ENCODE assay signal across 17 cellular contexts in genomic region chr16:65725156-65725845, GRCh38.
DNase-seq lines count a peak whose midpoint lies in the region; ATAC-seq and TF ChIP-seq lines count a peak whose summit lies in the region.
"Had no signal": no experiment of that assay in that cellular context is flagged by ENCODE, and none has a peak within 500 bp of the region (broad histone marks: within the 10 kb centered on the region; RNA-seq: fewer than 3 reads in every experiment).

No MANE protein-coding gene starts in this region.

- H3K4me1 ChIP-seq in right cardiac atrium (ENCODE audit: control insufficient read depth, insufficient read depth, low read length) = no peaks in the 10 kb centered on the region
- peaks cover 0 to 16% of the 10 kb centered on the region in 2 donors for H3K4me1 ChIP-seq in right atrium auricular region
- peaks cover 2 to 5% of the 10 kb centered on the region in 2 experiments; a peak in 2 of 4 replicates for H3K4me1 ChIP-seq in SK-N-SH (ENCODE audit: control insufficient read depth in 1 of 2, insufficient read depth in 2 of 2, low read depth in 1 of 2, low read length in 1 of 2)
- H3K4me1 ChIP-seq in stomach = no peaks in the 10 kb centered on the region
- H3K4me1 ChIP-seq: parathyroid adenoma had no signal

- H3K36me3 ChIP-seq in right atrium auricular region (no peaks in the 10 kb centered on the region), SK-N-SH (replicated peaks in 1 of 2; ENCODE audit: control insufficient read depth in 1 of 2, insufficient read depth in 2 of 2, low read length in 1 of 2) (no peaks in the 10 kb centered on the region), stomach (no peaks in the 10 kb centered on the region)
- H3K36me3 ChIP-seq: esophagus squamous epithelium, WERI-Rb-1 had no signal

- peak; percentile 43 to 85 for ATAC-seq in right cardiac atrium
- no peak for ATAC-seq in GM21723 (IDR thresholded peaks at IDR 0.05; ENCODE audit: unreplicated experiment)

- H3K4me3 ChIP-seq in right cardiac atrium (ENCODE audit: low read length) (no peak overlapping the region), right atrium auricular region (no peak overlapping the region), SK-N-SH (ENCODE audit: low read depth in 2 of 2, low read length in 1 of 2) (no peak overlapping the region), fibroblast of pulmonary artery (replicated peaks; ENCODE audit: low read depth, low read length) (no peak overlapping the region), stomach (no peak overlapping the region)
- H3K4me3 ChIP-seq: esophagus squamous epithelium had no signal

- TF ChIP-seq CTCF in right atrium auricular region (IDR thresholded peaks at IDR 0.05) (no peak), SK-N-SH (IDR thresholded peaks at IDR 0.05) (no peak), fibroblast of pulmonary artery (IDR thresholded peaks at IDR 0.05; ENCODE audit: low read length, missing control alignments) (no peak), stomach (IDR thresholded peaks at IDR 0.05) (no peak)

- no peaks in the 10 kb centered on the region for H3K27me3 ChIP-seq in right cardiac atrium (ENCODE audit: control insufficient read depth, insufficient read depth)
- no peaks in the 10 kb centered on the region for H3K27me3 ChIP-seq in right atrium auricular region
- H3K27me3 ChIP-seq in SK-N-SH (ENCODE audit: insufficient read depth) = no peaks in the 10 kb centered on the region
- peaks cover 0 to 13% (median 0%) of the 10 kb centered on the region in 3 donors for H3K27me3 ChIP-seq in stomach
- H3K27me3 ChIP-seq: esophagus squamous epithelium had no signal

- H3K4me2 ChIP-seq in SK-N-SH = no peak overlapping the region

- no peak for TF ChIP-seq POLR2A in stomach (IDR thresholded peaks at IDR 0.05)

- no peak overlapping the region for H3K27ac ChIP-seq in right cardiac atrium (ENCODE audit: low read length)
- H3K27ac ChIP-seq in right atrium auricular region = no peak overlapping the region
- H3K27ac ChIP-seq in SK-N-SH (ENCODE audit: low read depth in 2 of 2, low read length in 1 of 2) = peak overlapping the region in 1 of 2 experiments; percentile 26; a peak in 1 of 4 replicates
- H3K27ac ChIP-seq in stomach = no peak overlapping the region
- H3K27ac ChIP-seq: esophagus squamous epithelium, parathyroid adenoma, WERI-Rb-1 had no signal

- TF ChIP-seq RAD21 in SK-N-SH (IDR thresholded peaks at IDR 0.05; ENCODE audit: low read length) = no peak

- DNase-seq in right cardiac atrium (peak in 2 of 3 donors; percentile 21 to 44), right atrium auricular region (ENCODE audit: low spot score) (no peak), SK-N-SH (no peak), fibroblast of pulmonary artery (ENCODE audit: low read depth) (peak; percentile 59), DMS 273 treated with DMSO at 0.1 percent for 48 hours (lab: John Stamatoyannopoulos, UW) (no peak), stomach (no peak), NCI-H146 treated with DMSO at 0.1 percent for 48 hours (lab: John Stamatoyannopoulos, UW; ENCODE audit: unreplicated experiment) (no peak)
- DNase-seq: aorta; dermis blood vessel endothelial cell; esophagus squamous epithelium; GDM1; kidney glomerular epithelial cell; NCI-H2171; stimulated activated CD4-positive, alpha-beta T cell treated with anti-CD3 and anti-CD28 coated beads, Interleukin-12 subunit alpha, Interleukin-12 subunit beta, amount 100 ng/mL, for 4 hours; WERI-Rb-1 had no signal

- 24% methylated on average over 5 of the region's 5 CpGs for WGBS in right cardiac atrium
- WGBS in SK-N-SH (ENCODE audit: low lambda C conversion rate) = 26% methylated on average over 5 of the region's 5 CpGs
- WGBS in stomach, 5 donors = 57 to 71% (median 70%) methylated on average over 5 of the region's 5 CpGs

- H4K20me1 ChIP-seq in SK-N-SH (ENCODE audit: insufficient read depth) = no peaks in the 10 kb centered on the region

- POLR2A ChIA-PET in SK-N-SH (lab: Yijun Ruan, JAX) = no interaction called here

- peak overlapping the region; percentile 30; the same call in 1 of the 2 replicates for H2AFZ ChIP-seq in SK-N-SH (ENCODE audit: low read depth)
- H2AFZ ChIP-seq: parathyroid adenoma had no signal

- no peaks in the 10 kb centered on the region for H3K9me3 ChIP-seq in right cardiac atrium (ENCODE audit: control insufficient read depth, low read length)
- H3K9me3 ChIP-seq in right atrium auricular region = peaks cover 0 to 5% of the 10 kb centered on the region in 2 donors
- no peaks in the 10 kb centered on the region for H3K9me3 ChIP-seq in SK-N-SH
- H3K9me3 ChIP-seq in stomach = peaks cover 0 to 7% (median 6%) of the 10 kb centered on the region in 4 donors
- H3K9me3 ChIP-seq: esophagus squamous epithelium had no signal

- no peaks in the 10 kb centered on the region for H3K79me2 ChIP-seq in SK-N-SH (ENCODE audit: insufficient read depth)
- H3K79me2 ChIP-seq: parathyroid adenoma had no signal

- TF ChIP-seq EP300 in SK-N-SH (IDR thresholded peaks at IDR 0.05; ENCODE audit: borderline replicate concordance in 1 of 2, low read depth in 1 of 2, low read length in 1 of 2) = 0 out of 4 replicates have a peak, but pooled peaks of 1 of the 2 experiments have one; percentile 35
- TF ChIP-seq EP300 in stomach (IDR thresholded peaks at IDR 0.05) = no peak

- peaks cover 6% of the 10 kb centered on the region for H3F3A ChIP-seq in SK-N-SH (replicated peaks; ENCODE audit: insufficient read depth)

- CTCF ChIA-PET in SK-N-SH (lab: Yijun Ruan, JAX) = no interaction called here

- no peaks in the 10 kb centered on the region for H3K9me2 ChIP-seq in SK-N-SH

- intact Hi-C loops in right cardiac atrium (cut with DNase I) = no loop called here
- intact Hi-C loops in stomach (cut with DNase I; ENCODE audit: low total_unique reads) = no loop called here

- no peak overlapping the region for H3K9ac ChIP-seq in SK-N-SH
- H3K9ac ChIP-seq: parathyroid adenoma had no signal

TF ChIP-seq in SK-N-SH, 30 proteins besides CTCF, POLR2A, EP300 and RAD21:
- peak; percentile 41; the same call in 1 of the 2 replicates for TF ChIP-seq TCF12 (IDR thresholded peaks at IDR 0.05)
- TF ChIP-seq ZBTB33 (IDR thresholded peaks at IDR 0.05; ENCODE audit: borderline replicate concordance, low read depth) = no peak
- peak; percentile 37; the same call in 1 of the 2 replicates for TF ChIP-seq PBX3 (IDR thresholded peaks at IDR 0.05)

Comparison
In these comparisons a context has a peak if more than half of its experiments do, and no peak if none do; other contexts are left out.
1. DNase-seq: peak in right cardiac atrium (2 of 3) and fibroblast of pulmonary artery (single experiment); none in right atrium auricular region (single experiment), SK-N-SH (single experiment), DMS 273 treated with DMSO at 0.1 percent for 48 hours (single experiment), stomach (single experiment) and NCI-H146 treated with DMSO at 0.1 percent for 48 hours (single experiment).